Comparison of ENCODE assay signal across 27 cellular contexts in the genomic region with DNA sequence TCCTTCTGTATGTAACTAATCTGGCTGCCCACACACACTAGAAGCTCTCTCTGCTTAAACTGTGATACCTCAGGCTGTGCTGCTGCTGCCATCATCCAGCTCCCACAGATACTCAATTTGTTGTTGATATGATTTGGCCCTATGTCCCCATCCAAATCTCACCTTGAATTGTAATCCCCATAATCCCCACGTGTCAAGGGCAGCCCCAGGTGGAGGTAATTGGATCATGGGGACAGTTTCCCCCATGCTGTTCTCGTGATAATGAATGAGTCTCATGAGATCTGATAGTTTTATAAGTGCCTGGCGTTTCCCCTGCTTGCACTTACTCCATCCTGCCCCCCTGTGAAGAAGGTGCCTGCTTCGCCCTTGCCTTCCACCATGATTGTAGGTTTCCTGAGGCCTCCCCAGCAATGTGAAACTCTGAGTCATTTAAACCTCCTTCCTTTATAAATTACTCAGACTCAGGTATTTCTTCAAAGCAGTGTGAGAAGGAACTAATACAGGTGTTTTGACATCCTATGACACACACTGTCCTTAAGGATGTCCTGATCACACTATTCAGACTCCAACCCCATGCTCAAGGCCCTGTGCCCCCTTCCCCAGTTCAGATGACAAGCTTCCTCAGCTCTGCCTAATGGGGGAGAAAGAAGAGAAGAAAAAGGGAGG. TPM values are rescaled to one million over a fixed set of nuclear protein-coding genes. Genes with fewer than 3 reads are reported as not detected.
"Had no signal": no experiment of that assay in that cellular context is flagged by ENCODE, and none has a peak within 500 bp of the region (broad histone marks: within the 10 kb centered on the region; RNA-seq: fewer than 3 reads in every experiment).

No MANE protein-coding gene starts in this region.

- H3K9me3 Mint-ChIP-seq: activated CD4-positive, alpha-beta memory T cell treated with anti-CD3 and anti-CD28 coated beads, Interleukin-2, amount 10 ng/mL, durations not matched to agents 7 days and 5 days; activated naive CD4-positive, alpha-beta T cell treated with anti-CD3 and anti-CD28 coated beads, Interleukin-2, amount 10 ng/mL, durations not matched to agents 7 days and 5 days; activated naive CD8-positive, alpha-beta T cell treated with anti-CD3 and anti-CD28 coated beads for 36 hours; activated T-helper 2 cell treated with anti-CD3 and anti-CD28 coated beads, Interferon-gamma antibody, Interleukin-2, Interleukin-4, amounts not matched to agents 10 μg/mL and 5 μg/mL and 100 μg/mL, durations not matched to agents 14 hours and 24 hours and 36 hours had no signal

- H3K4me3 ChIP-seq: SK-N-MC had no signal

- H3K36me3 Mint-ChIP-seq: activated naive CD8-positive, alpha-beta T cell treated with anti-CD3 and anti-CD28 coated beads for 36 hours; T-cell had no signal

- ATAC-seq: activated CD4-positive, alpha-beta T cell treated with anti-CD3 and anti-CD28 coated beads for 36 hours; activated T-cell treated with anti-CD3 and anti-CD28 coated beads, Interleukin-2, amount 50 U/mL, for 72 hours; Panc1; Right ventricle myocardium inferior; T-cell had no signal

- H3K27ac Mint-ChIP-seq: activated CD4-positive, alpha-beta memory T cell treated with anti-CD3 and anti-CD28 coated beads, Interleukin-2, amount 10 ng/mL, durations not matched to agents 7 days and 5 days; activated CD4-positive, alpha-beta T cell treated with anti-CD3 and anti-CD28 coated beads for 36 hours; activated naive CD4-positive, alpha-beta T cell treated with anti-CD3 and anti-CD28 coated beads, Interleukin-2, amount 10 ng/mL, durations not matched to agents 7 days and 5 days; activated naive CD8-positive, alpha-beta T cell treated with anti-CD3 and anti-CD28 coated beads for 36 hours; activated T-cell treated with anti-CD3 and anti-CD28 coated beads, Interleukin-2, amount 50 U/mL, for 72 hours; activated T-helper 2 cell treated with anti-CD3 and anti-CD28 coated beads, Interferon-gamma antibody, Interleukin-2, Interleukin-4, amounts not matched to agents 10 μg/mL and 5 μg/mL and 100 μg/mL, durations not matched to agents 14 hours and 24 hours and 36 hours; T-cell had no signal

- H3K4me3 Mint-ChIP-seq: activated CD4-positive, alpha-beta memory T cell treated with anti-CD3 and anti-CD28 coated beads, Interleukin-2, amount 10 ng/mL, durations not matched to agents 7 days and 5 days; activated CD4-positive, alpha-beta T cell treated with anti-CD3 and anti-CD28 coated beads for 36 hours; activated naive CD4-positive, alpha-beta T cell treated with anti-CD3 and anti-CD28 coated beads, Interleukin-2, amount 10 ng/mL, durations not matched to agents 7 days and 5 days; activated naive CD8-positive, alpha-beta T cell treated with anti-CD3 and anti-CD28 coated beads for 36 hours; activated T-cell treated with anti-CD3 and anti-CD28 coated beads, Interleukin-2, amount 50 U/mL, for 72 hours; T-cell had no signal

- H3K27ac ChIP-seq: brain microvascular endothelial cell, SK-N-MC, VCaP had no signal

- DNase-seq: activated CD4-positive, alpha-beta memory T cell treated with anti-CD3 and anti-CD28 coated beads, Interleukin-2, amount 10 ng/mL, durations not matched to agents 7 days and 5 days; activated CD4-positive, alpha-beta T cell treated with anti-CD3 and anti-CD28 coated beads for 36 hours; activated CD4-positive, alpha-beta T cell treated with anti-CD3 and anti-CD28 coated beads, Interleukin-2, amount 50 U/mL, for 1 hour; activated gamma-delta T cell treated with Interleukin-2 at 50 U/mL for 16 hours; activated naive CD4-positive, alpha-beta T cell treated with anti-CD3 and anti-CD28 coated beads, Interleukin-2, amount 10 ng/mL, durations not matched to agents 7 days and 5 days; activated naive CD8-positive, alpha-beta T cell treated with anti-CD3 and anti-CD28 coated beads for 36 hours; activated T-cell treated with anti-CD3 and anti-CD28 coated beads, Interleukin-2, amount 50 U/mL, for 72 hours; brain microvascular endothelial cell; caudate nucleus; MM.1S; NCI-H1105 treated with DMSO at 0.1 percent for 48 hours; NCI-H1436 treated with DMSO at 0.1 percent for 48 hours; NCI-H187; NCI-H2081; NCI-H446; NCI-H748 treated with DMSO at 0.1 percent for 48 hours; RPMI8226; T-cell; T-helper 2 cell; T1000 had no signal

- H3K36me3 ChIP-seq: brain microvascular endothelial cell had no signal

RNA-seq across cellular contexts. Expression of a gene that starts 2.9 kb away (rescaled TPM):
- total RNA-seq: activated CD4-positive, alpha-beta memory T cell treated with anti-CD3 and anti-CD28 coated beads, Interleukin-2, amount 10 ng/mL, durations not matched to agents 7 days and 5 days; activated CD4-positive, alpha-beta T cell treated with anti-CD3 and anti-CD28 coated beads for 36 hours; activated CD8-positive, alpha-beta memory T cell treated with anti-CD3 and anti-CD28 coated beads for 36 hours; activated naive CD8-positive, alpha-beta T cell treated with anti-CD3 and anti-CD28 coated beads for 36 hours; activated T-cell treated with anti-CD3 and anti-CD28 coated beads, Interleukin-2, amount 50 U/mL, for 72 hours; activated T-helper 2 cell treated with anti-CD3 and anti-CD28 coated beads, Interferon-gamma antibody, Interleukin-2, Interleukin-4, amounts not matched to agents 10 μg/mL and 5 μg/mL and 100 μg/mL, durations not matched to agents 14 hours and 24 hours and 36 hours; OCI-LY7; Right ventricle myocardium inferior; T-cell had no signal
